ENCODE assay signal across 1 cellular context in the genomic region with DNA sequence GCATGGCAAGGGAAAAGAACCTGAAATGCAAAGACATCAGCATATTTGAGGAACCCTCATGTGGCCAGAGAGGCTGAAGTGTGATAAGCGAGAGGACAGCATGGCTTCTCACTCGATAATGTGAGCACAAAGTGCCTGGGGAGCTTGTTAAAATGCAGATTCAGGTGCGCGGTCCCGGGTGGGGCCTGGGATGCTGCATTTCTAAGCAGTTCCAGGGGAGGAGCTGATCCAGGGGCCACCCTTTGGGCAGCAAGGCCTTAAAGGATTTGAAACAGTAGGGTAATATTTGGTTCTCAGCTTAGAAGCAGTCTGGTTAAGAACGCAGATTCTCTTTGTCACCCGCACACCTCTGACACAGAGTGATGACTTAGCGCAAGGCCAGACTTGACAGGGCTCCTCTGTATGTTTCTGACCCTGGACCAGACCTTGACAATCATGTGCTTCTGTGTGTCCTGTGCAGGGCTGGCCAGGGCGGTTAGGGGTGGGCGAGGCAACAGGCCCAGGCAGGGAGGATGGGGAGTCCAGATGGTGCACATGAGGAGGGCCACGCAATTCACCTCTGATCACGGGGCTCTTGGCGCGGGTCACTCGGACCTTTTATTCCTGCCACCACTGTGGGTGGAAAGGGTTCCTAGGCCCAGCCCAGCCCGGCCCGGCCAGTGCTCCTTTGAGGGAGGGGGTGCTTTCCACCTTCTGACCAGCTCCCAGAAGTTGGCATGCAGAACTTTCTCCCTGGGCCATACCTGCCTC.
A peak's percentile ranks its signal among the peaks of the same experiment; 100 is the strongest.
TF ChIP-seq lines count a peak whose summit lies in the region.

No MANE protein-coding gene starts in this region.

TF ChIP-seq in K562, 482 proteins besides CTCF, POLR2A, EP300 and RAD21 (continued from another document):
- TF ChIP-seq, protein P1, sequence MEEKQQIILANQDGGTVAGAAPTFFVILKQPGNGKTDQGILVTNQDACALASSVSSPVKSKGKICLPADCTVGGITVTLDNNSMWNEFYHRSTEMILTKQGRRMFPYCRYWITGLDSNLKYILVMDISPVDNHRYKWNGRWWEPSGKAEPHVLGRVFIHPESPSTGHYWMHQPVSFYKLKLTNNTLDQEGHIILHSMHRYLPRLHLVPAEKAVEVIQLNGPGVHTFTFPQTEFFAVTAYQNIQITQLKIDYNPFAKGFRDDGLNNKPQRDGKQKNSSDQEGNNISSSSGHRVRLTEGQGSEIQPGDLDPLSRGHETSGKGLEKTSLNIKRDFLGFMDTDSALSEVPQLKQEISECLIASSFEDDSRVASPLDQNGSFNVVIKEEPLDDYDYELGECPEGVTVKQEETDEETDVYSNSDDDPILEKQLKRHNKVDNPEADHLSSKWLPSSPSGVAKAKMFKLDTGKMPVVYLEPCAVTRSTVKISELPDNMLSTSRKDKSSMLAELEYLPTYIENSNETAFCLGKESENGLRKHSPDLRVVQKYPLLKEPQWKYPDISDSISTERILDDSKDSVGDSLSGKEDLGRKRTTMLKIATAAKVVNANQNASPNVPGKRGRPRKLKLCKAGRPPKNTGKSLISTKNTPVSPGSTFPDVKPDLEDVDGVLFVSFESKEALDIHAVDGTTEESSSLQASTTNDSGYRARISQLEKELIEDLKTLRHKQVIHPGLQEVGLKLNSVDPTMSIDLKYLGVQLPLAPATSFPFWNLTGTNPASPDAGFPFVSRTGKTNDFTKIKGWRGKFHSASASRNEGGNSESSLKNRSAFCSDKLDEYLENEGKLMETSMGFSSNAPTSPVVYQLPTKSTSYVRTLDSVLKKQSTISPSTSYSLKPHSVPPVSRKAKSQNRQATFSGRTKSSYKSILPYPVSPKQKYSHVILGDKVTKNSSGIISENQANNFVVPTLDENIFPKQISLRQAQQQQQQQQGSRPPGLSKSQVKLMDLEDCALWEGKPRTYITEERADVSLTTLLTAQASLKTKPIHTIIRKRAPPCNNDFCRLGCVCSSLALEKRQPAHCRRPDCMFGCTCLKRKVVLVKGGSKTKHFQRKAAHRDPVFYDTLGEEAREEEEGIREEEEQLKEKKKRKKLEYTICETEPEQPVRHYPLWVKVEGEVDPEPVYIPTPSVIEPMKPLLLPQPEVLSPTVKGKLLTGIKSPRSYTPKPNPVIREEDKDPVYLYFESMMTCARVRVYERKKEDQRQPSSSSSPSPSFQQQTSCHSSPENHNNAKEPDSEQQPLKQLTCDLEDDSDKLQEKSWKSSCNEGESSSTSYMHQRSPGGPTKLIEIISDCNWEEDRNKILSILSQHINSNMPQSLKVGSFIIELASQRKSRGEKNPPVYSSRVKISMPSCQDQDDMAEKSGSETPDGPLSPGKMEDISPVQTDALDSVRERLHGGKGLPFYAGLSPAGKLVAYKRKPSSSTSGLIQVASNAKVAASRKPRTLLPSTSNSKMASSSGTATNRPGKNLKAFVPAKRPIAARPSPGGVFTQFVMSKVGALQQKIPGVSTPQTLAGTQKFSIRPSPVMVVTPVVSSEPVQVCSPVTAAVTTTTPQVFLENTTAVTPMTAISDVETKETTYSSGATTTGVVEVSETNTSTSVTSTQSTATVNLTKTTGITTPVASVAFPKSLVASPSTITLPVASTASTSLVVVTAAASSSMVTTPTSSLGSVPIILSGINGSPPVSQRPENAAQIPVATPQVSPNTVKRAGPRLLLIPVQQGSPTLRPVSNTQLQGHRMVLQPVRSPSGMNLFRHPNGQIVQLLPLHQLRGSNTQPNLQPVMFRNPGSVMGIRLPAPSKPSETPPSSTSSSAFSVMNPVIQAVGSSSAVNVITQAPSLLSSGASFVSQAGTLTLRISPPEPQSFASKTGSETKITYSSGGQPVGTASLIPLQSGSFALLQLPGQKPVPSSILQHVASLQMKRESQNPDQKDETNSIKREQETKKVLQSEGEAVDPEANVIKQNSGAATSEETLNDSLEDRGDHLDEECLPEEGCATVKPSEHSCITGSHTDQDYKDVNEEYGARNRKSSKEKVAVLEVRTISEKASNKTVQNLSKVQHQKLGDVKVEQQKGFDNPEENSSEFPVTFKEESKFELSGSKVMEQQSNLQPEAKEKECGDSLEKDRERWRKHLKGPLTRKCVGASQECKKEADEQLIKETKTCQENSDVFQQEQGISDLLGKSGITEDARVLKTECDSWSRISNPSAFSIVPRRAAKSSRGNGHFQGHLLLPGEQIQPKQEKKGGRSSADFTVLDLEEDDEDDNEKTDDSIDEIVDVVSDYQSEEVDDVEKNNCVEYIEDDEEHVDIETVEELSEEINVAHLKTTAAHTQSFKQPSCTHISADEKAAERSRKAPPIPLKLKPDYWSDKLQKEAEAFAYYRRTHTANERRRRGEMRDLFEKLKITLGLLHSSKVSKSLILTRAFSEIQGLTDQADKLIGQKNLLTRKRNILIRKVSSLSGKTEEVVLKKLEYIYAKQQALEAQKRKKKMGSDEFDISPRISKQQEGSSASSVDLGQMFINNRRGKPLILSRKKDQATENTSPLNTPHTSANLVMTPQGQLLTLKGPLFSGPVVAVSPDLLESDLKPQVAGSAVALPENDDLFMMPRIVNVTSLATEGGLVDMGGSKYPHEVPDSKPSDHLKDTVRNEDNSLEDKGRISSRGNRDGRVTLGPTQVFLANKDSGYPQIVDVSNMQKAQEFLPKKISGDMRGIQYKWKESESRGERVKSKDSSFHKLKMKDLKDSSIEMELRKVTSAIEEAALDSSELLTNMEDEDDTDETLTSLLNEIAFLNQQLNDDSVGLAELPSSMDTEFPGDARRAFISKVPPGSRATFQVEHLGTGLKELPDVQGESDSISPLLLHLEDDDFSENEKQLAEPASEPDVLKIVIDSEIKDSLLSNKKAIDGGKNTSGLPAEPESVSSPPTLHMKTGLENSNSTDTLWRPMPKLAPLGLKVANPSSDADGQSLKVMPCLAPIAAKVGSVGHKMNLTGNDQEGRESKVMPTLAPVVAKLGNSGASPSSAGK (IDR thresholded peaks at IDR 0.05), result peak; percentile 22; the same call in 1 of the 2 replicates
- TF ChIP-seq CREB1 (IDR thresholded peaks at IDR 0.05), result no peak
- no peak for TF ChIP-seq CREB1 (CRISPR knock-in tag; IDR thresholded peaks at IDR 0.05)
- TF ChIP-seq C11orf30 (IDR thresholded peaks at IDR 0.05; ENCODE audit: low read depth), result 0 out of 2 replicates have a peak, but pooled peaks have one; percentile 4
- TF ChIP-seq CBX3 (IDR thresholded peaks at IDR 0.05; ENCODE audit: borderline replicate concordance in 1 of 2, low read length in 2 of 2), result no peak
- TF ChIP-seq, protein P2, sequence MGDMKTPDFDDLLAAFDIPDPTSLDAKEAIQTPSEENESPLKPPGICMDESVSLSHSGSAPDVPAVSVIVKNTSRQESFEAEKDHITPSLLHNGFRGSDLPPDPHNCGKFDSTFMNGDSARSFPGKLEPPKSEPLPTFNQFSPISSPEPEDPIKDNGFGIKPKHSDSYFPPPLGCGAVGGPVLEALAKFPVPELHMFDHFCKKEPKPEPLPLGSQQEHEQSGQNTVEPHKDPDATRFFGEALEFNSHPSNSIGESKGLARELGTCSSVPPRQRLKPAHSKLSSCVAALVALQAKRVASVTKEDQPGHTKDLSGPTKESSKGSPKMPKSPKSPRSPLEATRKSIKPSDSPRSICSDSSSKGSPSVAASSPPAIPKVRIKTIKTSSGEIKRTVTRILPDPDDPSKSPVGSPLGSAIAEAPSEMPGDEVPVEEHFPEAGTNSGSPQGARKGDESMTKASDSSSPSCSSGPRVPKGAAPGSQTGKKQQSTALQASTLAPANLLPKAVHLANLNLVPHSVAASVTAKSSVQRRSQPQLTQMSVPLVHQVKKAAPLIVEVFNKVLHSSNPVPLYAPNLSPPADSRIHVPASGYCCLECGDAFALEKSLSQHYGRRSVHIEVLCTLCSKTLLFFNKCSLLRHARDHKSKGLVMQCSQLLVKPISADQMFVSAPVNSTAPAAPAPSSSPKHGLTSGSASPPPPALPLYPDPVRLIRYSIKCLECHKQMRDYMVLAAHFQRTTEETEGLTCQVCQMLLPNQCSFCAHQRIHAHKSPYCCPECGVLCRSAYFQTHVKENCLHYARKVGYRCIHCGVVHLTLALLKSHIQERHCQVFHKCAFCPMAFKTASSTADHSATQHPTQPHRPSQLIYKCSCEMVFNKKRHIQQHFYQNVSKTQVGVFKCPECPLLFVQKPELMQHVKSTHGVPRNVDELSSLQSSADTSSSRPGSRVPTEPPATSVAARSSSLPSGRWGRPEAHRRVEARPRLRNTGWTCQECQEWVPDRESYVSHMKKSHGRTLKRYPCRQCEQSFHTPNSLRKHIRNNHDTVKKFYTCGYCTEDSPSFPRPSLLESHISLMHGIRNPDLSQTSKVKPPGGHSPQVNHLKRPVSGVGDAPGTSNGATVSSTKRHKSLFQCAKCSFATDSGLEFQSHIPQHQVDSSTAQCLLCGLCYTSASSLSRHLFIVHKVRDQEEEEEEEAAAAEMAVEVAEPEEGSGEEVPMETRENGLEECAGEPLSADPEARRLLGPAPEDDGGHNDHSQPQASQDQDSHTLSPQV (IDR thresholded peaks at IDR 0.05), result 0 out of 2 replicates have a peak, but pooled peaks have one; percentile 24
